8 cellular contexts compared by ENCODE assay signal in genomic region chr10:77391605-77392235, GRCh38.
DNase-seq lines count a peak whose midpoint lies in the region; ATAC-seq and TF ChIP-seq lines count a peak whose summit lies in the region.

No MANE protein-coding gene starts in this region.

- H3K4me3 ChIP-seq in spleen, result no peak overlapping the region

- H4K5ac ChIP-seq in H9 (ENCODE audit: insufficient read length, low read depth, low read length), result no peak overlapping the region

- H3K56ac ChIP-seq in H9 (ENCODE audit: insufficient read length, low read depth, low read length), result no peak overlapping the region

- H3K4me1 ChIP-seq in H9 (ENCODE audit: insufficient read depth, low read length) (peaks cover 5% of the 10 kb centered on the region; the same call in 1 of the 2 replicates), spleen (peaks cover 0 to 19% (median 9%) of the 10 kb centered on the region in 6 donors)

- H3K18ac ChIP-seq in H9 (ENCODE audit: insufficient read length, low read depth, low read length), result no peak overlapping the region

- H3K27ac ChIP-seq in H9 (ENCODE audit: insufficient read length, low read depth, low read length) (no peak overlapping the region), spleen (no peak overlapping the region)
- H3K27ac ChIP-seq in CD4-positive, alpha-beta T cell (ENCODE audit: low read depth, low read length), result no peak overlapping the region

- H2BK12ac ChIP-seq in H9 (ENCODE audit: insufficient read length, low read depth, low read length), result no peak overlapping the region

- no peak overlapping the region for H3K9ac ChIP-seq in H9 (ENCODE audit: extremely low read depth, insufficient read length, low read length)

- H3K23me2 ChIP-seq in H9 (ENCODE audit: insufficient read length, low read depth, low read length, poor library complexity, severe bottlenecking), result no peaks in the 10 kb centered on the region

- no peak overlapping the region for H2BK20ac ChIP-seq in H9 (ENCODE audit: low read depth, low read length, poor library complexity, severe bottlenecking)

- H4K8ac ChIP-seq in H9 (replicated peaks; ENCODE audit: insufficient read length, low read depth, low read length), result no peak overlapping the region

- H3K36me3 ChIP-seq in spleen, result no peaks in the 10 kb centered on the region

- no peaks in the 10 kb centered on the region for H3K27me3 ChIP-seq in H9 (ENCODE audit: insufficient read depth, low read length)
- peaks cover 0 to 47% (median 10%) of the 10 kb centered on the region in 7 donors for H3K27me3 ChIP-seq in spleen (replicated peaks in 1 of 7)
- H3K27me3 ChIP-seq in CD4-positive, alpha-beta T cell (ENCODE audit: control insufficient read depth, insufficient read depth, low read length), result no peaks in the 10 kb centered on the region

- ATAC-seq in CD4-positive, alpha-beta T cell (ENCODE audit: poor library complexity), result no peak
- no peak for ATAC-seq in HG02981 (IDR thresholded peaks at IDR 0.05; ENCODE audit: unreplicated experiment)

- H3K27me3 Mint-ChIP-seq in H9 (ENCODE audit: low read depth) (no peaks in the 10 kb centered on the region; the same call in none of the 2 replicates), MCF 10A (ENCODE audit: insufficient read depth, unreplicated experiment) (no peaks in the 10 kb centered on the region)
- H3K27me3 Mint-ChIP-seq in CD4-positive, alpha-beta T cell, result peaks cover 6% of the 10 kb centered on the region

- H3K36me3 Mint-ChIP-seq in H9 (ENCODE audit: insufficient read depth in 1 of 3, low read depth in 3 of 3) (no peaks in the 10 kb centered on the region), MCF 10A (ENCODE audit: insufficient read depth, unreplicated experiment) (no peaks in the 10 kb centered on the region)
- H3K36me3 Mint-ChIP-seq in CD4-positive, alpha-beta T cell (ENCODE audit: low read depth), result no peaks in the 10 kb centered on the region

- H3K4me3 Mint-ChIP-seq in H9 (no peak overlapping the region), MCF 10A (ENCODE audit: unreplicated experiment) (no peak overlapping the region)
- no peak overlapping the region for H3K4me3 Mint-ChIP-seq in CD4-positive, alpha-beta T cell

- H3K9me3 ChIP-seq in H9 (ENCODE audit: control insufficient read depth, low read depth, low read length) (no peaks in the 10 kb centered on the region), spleen (no peaks in the 10 kb centered on the region)
- H3K9me3 ChIP-seq in CD4-positive, alpha-beta T cell (ENCODE audit: control insufficient read depth, low read length), result no peaks in the 10 kb centered on the region

- no peak for TF ChIP-seq POLR2A in spleen (IDR thresholded peaks at IDR 0.05)

- intact Hi-C loops in MCF 10A (cut with micrococcal nuclease) (loop anchor here (1.0 to 5.0 kb wide), 8 partner anchors 34 to 366 kb away; no protein-coding TSS in a partner anchor), spleen (cut with DNase I; ENCODE audit: low total_unique reads) (loop anchor here (5.0 kb wide), 1 partner anchor 251 kb away; no protein-coding TSS in a partner anchor)
- intact Hi-C loops in CD4-positive, alpha-beta T cell (cut with DNase I, micrococcal nuclease), result no loop called here

- no peak overlapping the region for H2AK5ac ChIP-seq in H9 (ENCODE audit: insufficient read length, low read length)

- no peaks in the 10 kb centered on the region for H4K20me1 ChIP-seq in H9 (ENCODE audit: control insufficient read depth, insufficient read depth, insufficient read length)

- POLR2A ChIA-PET in MCF 10A (lab: Yijun Ruan, JAX), result interaction anchor here (0.7 to 1.3 kb wide), 4 partner anchors 32 to 321 kb away, joined by 3 to 4 read pairs (median 4); no protein-coding TSS in a partner anchor
- POLR2A ChIA-PET in CD4-positive, alpha-beta T cell (lab: Charles Lee), result no interaction called here

- no peaks in the 10 kb centered on the region for H3K79me2 ChIP-seq in H9 (ENCODE audit: insufficient read depth, low read length)

- H3K4ac ChIP-seq in H9 (ENCODE audit: low read depth, low read length), result no peak overlapping the region

- CTCF ChIA-PET in MCF 10A (lab: Yijun Ruan, JAX), result interaction anchor here (0.6 to 6.2 kb wide), 16 partner anchors 10 to 427 kb away, joined by 3 to 95 read pairs (median 4); no protein-coding TSS in a partner anchor
- CTCF ChIA-PET in CD4-positive, alpha-beta T cell (lab: Charles Lee), result no interaction called here

- peak overlapping the region; percentile 48 for H2AFZ ChIP-seq in H9 (ENCODE audit: low read length)

- H3K9me3 Mint-ChIP-seq in H9 (no peaks in the 10 kb centered on the region), MCF 10A (ENCODE audit: unreplicated experiment) (no peaks in the 10 kb centered on the region)
- H3K9me3 Mint-ChIP-seq in CD4-positive, alpha-beta T cell, result no peaks in the 10 kb centered on the region

- no peak overlapping the region for H3K4me2 ChIP-seq in H9 (ENCODE audit: insufficient read depth, insufficient read length, low read length)

- no peaks in the 10 kb centered on the region for H3K79me1 ChIP-seq in H9 (ENCODE audit: insufficient read depth, low read depth, low read length, poor library complexity, severe bottlenecking)

- TF ChIP-seq CTCF in H9 (conservative IDR thresholded peaks at IDR 0.05) (peak; percentile 69), MCF 10A (IDR thresholded peaks at IDR 0.05; ENCODE audit: unreplicated experiment) (peak; percentile 60), spleen (IDR thresholded peaks at IDR 0.05 in 8 of 11, conservative IDR thresholded peaks at IDR 0.05 in 3 of 11) (peak in 8 of 11 experiments; percentile 18 to 65 (median 49))
- TF ChIP-seq CTCF in CD4-positive, alpha-beta T cell (IDR thresholded peaks at IDR 0.05), result no peak

- H2BK15ac ChIP-seq in H9 (ENCODE audit: low read depth, low read length), result no peak overlapping the region

- no peak overlapping the region for H2BK5ac ChIP-seq in H9 (ENCODE audit: insufficient read length, low read length)

- WGBS in H9 (ENCODE audit: extremely low coverage, insufficient read length, low lambda C conversion rate), result no CpG with 5 or more reads among the region's 12 CpGs
- WGBS in spleen, 5 donors, result 21 to 32% (median 24%) methylated on average over 12 of the region's 12 CpGs

- no peak overlapping the region for H3K23ac ChIP-seq in H9 (ENCODE audit: insufficient read length, low read depth, low read length)

- H2BK120ac ChIP-seq in H9 (ENCODE audit: low read depth, low read length, poor library complexity, severe bottlenecking), result no peak overlapping the region

- no peak overlapping the region for H3T11ph ChIP-seq in H9 (ENCODE audit: low read length)

- no peak overlapping the region for H3K27ac Mint-ChIP-seq in H9
- H3K27ac Mint-ChIP-seq in MCF 10A (ENCODE audit: low read depth, unreplicated experiment), result no peak overlapping the region
- no peak overlapping the region for H3K27ac Mint-ChIP-seq in CD4-positive, alpha-beta T cell

- no peak overlapping the region for H4K91ac ChIP-seq in H9 (ENCODE audit: insufficient read length, low read depth, low read length)

- peak; percentile 35 for DNase-seq in CD1c-positive myeloid dendritic cell (ENCODE audit: extremely low spot score)
- peak; percentile 89 for DNase-seq in H9
- DNase-seq in NOMO-1 (lab: John Stamatoyannopoulos, UW; ENCODE audit: unreplicated experiment in 2 of 2), result peak; percentile 8 to 25
- peak; percentile 82 for DNase-seq in MCF 10A (ENCODE audit: unreplicated experiment)
- DNase-seq in islet precursor cell, result peak; percentile 93
- no peak for DNase-seq in spleen
- no peak for DNase-seq in CD4-positive, alpha-beta T cell

- H3K14ac ChIP-seq in H9 (ENCODE audit: insufficient read depth, low read length), result no peak overlapping the region

- H3K4me1 Mint-ChIP-seq in H9 (peaks cover 35 to 40% of the 10 kb centered on the region in 2 experiments), MCF 10A (ENCODE audit: insufficient read depth, unreplicated experiment) (peaks cover 41% of the 10 kb centered on the region)
- H3K4me1 Mint-ChIP-seq in CD4-positive, alpha-beta T cell (ENCODE audit: low read depth), result no peaks in the 10 kb centered on the region

- BruUV-seq in MCF 10A (replicated peaks; lab: Mats Ljungman, UMichigan), result no TSS peak

Comparison
In these comparisons a context has a peak if more than half of its experiments do, and no peak if none do; other contexts are left out.
1. DNase-seq: peak in CD1c-positive myeloid dendritic cell (single experiment), H9 (single experiment), NOMO-1 (2 of 2), MCF 10A (single experiment) and islet precursor cell (single experiment); none in spleen (single experiment) and CD4-positive, alpha-beta T cell (0 of 10).
2. intact Hi-C loops: an anchor here in MCF 10A (1.0 to 5.0 kb wide) and spleen (5.0 kb wide); none called in CD4-positive, alpha-beta T cell.